Comparison of ENCODE assay signal across 9 cellular contexts in genomic region chr18:61582205-61582710, GRCh38.
DNase-seq lines count a peak whose midpoint lies in the region; TF ChIP-seq lines count a peak whose summit lies in the region.
"Had no signal": no experiment of that assay in that cellular context is flagged by ENCODE, and none has a peak within 500 bp of the region (broad histone marks: within the 10 kb centered on the region; RNA-seq: fewer than 3 reads in every experiment).

No MANE protein-coding gene starts in this region.

- no peak overlapping the region for H2BK15ac ChIP-seq in neuronal stem cell (ENCODE audit: low read length)

- H2AFZ ChIP-seq in OCI-LY3 (ENCODE audit: low read depth, low read length) (peak overlapping the region; percentile 76; the same call in 1 of the 2 replicates), neuronal stem cell (ENCODE audit: low read length) (peak overlapping the region; percentile 87)

- no peak overlapping the region for H3K4ac ChIP-seq in neuronal stem cell (ENCODE audit: low read length)

- CTCF ChIA-PET in BJ (lab: Yijun Ruan, JAX), result interaction anchor here (0.6 to 2.9 kb wide), 30 partner anchors 9 to 551 kb away, joined by 3 to 24 read pairs (median 4); no protein-coding TSS in a partner anchor

- H3K27me3 ChIP-seq in BJ (ENCODE audit: control insufficient read depth, insufficient read depth, low read length), result no peaks in the 10 kb centered on the region
- H3K27me3 ChIP-seq in OCI-LY3 (ENCODE audit: low read depth, low read length), result peaks cover 53% of the 10 kb centered on the region
- H3K27me3 ChIP-seq in neuronal stem cell (ENCODE audit: control insufficient read depth in 3 of 3, insufficient read depth in 3 of 3, low read depth in 1 of 3, low read length in 3 of 3), result peaks cover 0 to 7% (median 0%) of the 10 kb centered on the region in 3 experiments

- H3K9me3 ChIP-seq in OCI-LY3 (ENCODE audit: insufficient read depth, low read length) (no peaks in the 10 kb centered on the region), neuronal stem cell (replicated peaks in 1 of 2; ENCODE audit: control insufficient read depth in 2 of 2, insufficient read depth in 1 of 2, low read depth in 1 of 2, low read length in 2 of 2) (no peaks in the 10 kb centered on the region)

- H3K14ac ChIP-seq in neuronal stem cell (ENCODE audit: low read length), result no peak overlapping the region

- H3K9ac ChIP-seq in OCI-LY3 (ENCODE audit: low read length) (no peak overlapping the region), neuronal stem cell (ENCODE audit: low read depth, low read length, poor library complexity) (no peak overlapping the region)

- no peak overlapping the region for H2AK5ac ChIP-seq in neuronal stem cell (ENCODE audit: low read depth, low read length)

- H3K4me2 ChIP-seq in OCI-LY3 (ENCODE audit: low read length) (peak overlapping the region; percentile 69), neuronal stem cell (ENCODE audit: insufficient read depth, low read length, poor library complexity, severe bottlenecking) (peak overlapping the region; percentile 88)

- no peak for TF ChIP-seq CTCF in BJ (IDR thresholded peaks at IDR 0.05; ENCODE audit: insufficient read depth, low read depth, low read length)
- TF ChIP-seq CTCF in OCI-LY3 (IDR thresholded peaks at IDR 0.05; ENCODE audit: low read depth, low read length), result no peak
- TF ChIP-seq CTCF in fibroblast of mammary gland (conservative IDR thresholded peaks at IDR 0.05; ENCODE audit: control insufficient read depth, insufficient read depth, low read depth, low read length), result no peak

- H3K18ac ChIP-seq in neuronal stem cell (ENCODE audit: low read length), result peak overlapping the region; percentile 68

- H3K4me1 ChIP-seq in OCI-LY3 (ENCODE audit: low read length), result peaks cover 13% of the 10 kb centered on the region
- peaks cover 2 to 5% of the 10 kb centered on the region in 2 donors for H3K4me1 ChIP-seq in neuronal stem cell (ENCODE audit: control insufficient read depth in 2 of 2, insufficient read depth in 1 of 2, low read depth in 1 of 2, low read length in 2 of 2)

- no peak overlapping the region for H2BK120ac ChIP-seq in neuronal stem cell (ENCODE audit: low read depth, low read length)

- peak overlapping the region; percentile 43 for H3K4me3 ChIP-seq in BJ (ENCODE audit: low read depth, low read length)
- peak overlapping the region; percentile 60 for H3K4me3 ChIP-seq in OCI-LY3 (ENCODE audit: low read length)
- peak overlapping the region; percentile 42 for H3K4me3 ChIP-seq in fibroblast of mammary gland (ENCODE audit: control insufficient read depth, low read depth, low read length)
- peak overlapping the region in 1 of 2 donors; percentile 66 for H3K4me3 ChIP-seq in neuronal stem cell (ENCODE audit: low read length in 2 of 2)

- no peak overlapping the region for H4K8ac ChIP-seq in neuronal stem cell (ENCODE audit: low read depth, low read length)

- no peak overlapping the region for H3K23ac ChIP-seq in neuronal stem cell (ENCODE audit: low read depth, low read length, poor library complexity)

- H3K27ac ChIP-seq in OCI-LY3 (ENCODE audit: low read length) (no peak overlapping the region), neuronal stem cell (replicated peaks; ENCODE audit: low read length) (no peak overlapping the region)

- no peaks in the 10 kb centered on the region for H3K79me2 ChIP-seq in OCI-LY3 (ENCODE audit: low read length)

- no peak overlapping the region for H2BK12ac ChIP-seq in neuronal stem cell (ENCODE audit: low read length)

- H4K91ac ChIP-seq in neuronal stem cell (ENCODE audit: low read depth, low read length, poor library complexity), result no peak overlapping the region

- H2BK5ac ChIP-seq in neuronal stem cell (ENCODE audit: low read length), result no peak overlapping the region

- H3K36me3 ChIP-seq in BJ (ENCODE audit: control insufficient read depth, insufficient read depth, low read length), result no peaks in the 10 kb centered on the region
- H3K36me3 ChIP-seq in OCI-LY3 (replicated peaks; ENCODE audit: low read depth, low read length), result no peaks in the 10 kb centered on the region
- H3K36me3 ChIP-seq in neuronal stem cell (replicated peaks in 1 of 2; ENCODE audit: control insufficient read depth in 2 of 2, insufficient read depth in 2 of 2, low read length in 2 of 2), result no peaks in the 10 kb centered on the region

- POLR2A ChIA-PET in BJ (lab: Charles Lee), result interaction anchor here (0.6 kb wide), 1 partner anchor 49 kb away, joined by 3 read pairs; no protein-coding TSS in a partner anchor

- no peaks in the 10 kb centered on the region for H4K20me1 ChIP-seq in OCI-LY3 (ENCODE audit: insufficient read depth, low read length)

- no peak for DNase-seq in BJ (ENCODE audit: low read depth)
- DNase-seq in fibroblast of mammary gland (ENCODE audit: low read depth), result no peak
- no peak for DNase-seq in neuronal stem cell (ENCODE audit: low spot score)
- no peak for DNase-seq in NCI-H2196 treated with DMSO at 0.1 percent for 48 hours (lab: John Stamatoyannopoulos, UW; ENCODE audit: unreplicated experiment)
- no peak for DNase-seq in nucleus accumbens (lab: John Stamatoyannopoulos, UW)
- DNase-seq in stimulated activated naive CD4-positive, alpha-beta T cell (lab: John Stamatoyannopoulos, UW), result no peak
- DNase-seq in NCI-H2196 (lab: John Stamatoyannopoulos, UW; ENCODE audit: unreplicated experiment), result no peak
- DNase-seq: NCI-H2029 had no signal

- no peaks in the 10 kb centered on the region for H3K79me1 ChIP-seq in neuronal stem cell (ENCODE audit: low read depth, low read length)

- WGBS in neuronal stem cell (ENCODE audit: extremely low coverage in 2 of 2, insufficient read length in 2 of 2, insufficient replicate concordance in 1 of 2), 2 donors, result no CpG with 5 or more reads among the region's 15 CpGs
